Comparison of ENCODE assay signal across 12 cellular contexts in genomic region chr6:44662461-44663121, GRCh38.
DNase-seq lines count a peak whose midpoint lies in the region; ATAC-seq, FAIRE-seq and TF ChIP-seq lines count a peak whose summit lies in the region.
"Had no signal": no experiment of that assay in that cellular context is flagged by ENCODE, and none has a peak within 500 bp of the region (broad histone marks: within the 10 kb centered on the region; RNA-seq: fewer than 3 reads in every experiment).

No MANE protein-coding gene starts in this region.

- no peak for TF ChIP-seq EP300 in HepG2 (IDR thresholded peaks at IDR 0.05; ENCODE audit: low read depth in 2 of 2, low read length in 2 of 2)
- TF ChIP-seq EP300 in HepG2 (CRISPR knock-in tag; IDR thresholded peaks at IDR 0.05; ENCODE audit: borderline replicate concordance) = no peak

- H3K4me1 ChIP-seq in HepG2 (ENCODE audit: insufficient read depth, low read length) (peaks cover 29% of the 10 kb centered on the region), right lobe of liver (peaks cover 0 to 6% (median 0%) of the 10 kb centered on the region in 4 donors), esophagus squamous epithelium (peaks cover 0 to 17% (median 0%) of the 10 kb centered on the region in 3 donors)

- TF ChIP-seq CTCF in HepG2 (CRISPR knock-in tag; IDR thresholded peaks at IDR 0.05) (no peak), right lobe of liver (IDR thresholded peaks at IDR 0.05) (no peak), esophagus squamous epithelium (IDR thresholded peaks at IDR 0.05) (no peak)

- intact Hi-C loops in HepG2 (cut with micrococcal nuclease; ENCODE audit: unreplicated experiment) (no loop called here), right lobe of liver (cut with DNase I) (no loop called here), esophagus squamous epithelium (cut with DNase I) (no loop called here)

- ATAC-seq in HepG2 (no peak), right lobe of liver (no peak), HG02678 (IDR thresholded peaks at IDR 0.05; ENCODE audit: unreplicated experiment) (no peak)
- peak; percentile 65 for ATAC-seq in activated T-helper 17 cell treated with anti-CD3 and anti-CD28 coated beads, Interleukin-2, amount 50 U/mL, for 72 hours (replicated peaks)

- no peaks in the 10 kb centered on the region for H3K79me2 ChIP-seq in HepG2 (ENCODE audit: insufficient read depth, low read length)

- H3K27me3 Mint-ChIP-seq in activated T-helper 17 cell treated with anti-CD3 and anti-CD28 coated beads, Interleukin-2, amount 50 U/mL, for 72 hours = no peaks in the 10 kb centered on the region
- H3K27me3 Mint-ChIP-seq in activated naive CD4-positive, alpha-beta T cell treated with anti-CD3 and anti-CD28 coated beads, Interleukin-2, amount 10 ng/mL, durations not matched to agents 7 days and 5 days = peaks cover 10% of the 10 kb centered on the region

- no peak overlapping the region for H3K4me3 ChIP-seq in HepG2 (replicated peaks in 1 of 3; ENCODE audit: insufficient read depth in 1 of 3, low read depth in 2 of 3, low read length in 3 of 3)
- H3K4me3 ChIP-seq in right lobe of liver = no peak overlapping the region
- H3K4me3 ChIP-seq in esophagus squamous epithelium = no peak overlapping the region
- H3K4me3 ChIP-seq: PC-9, suprapubic skin had no signal

- no TSS peak for BruUV-seq in HepG2 (replicated peaks; lab: Mats Ljungman, UMichigan)

- no peak overlapping the region for H3K4me2 ChIP-seq in HepG2 (ENCODE audit: low read depth, low read length)

- H3K9me3 Mint-ChIP-seq in activated T-helper 17 cell treated with anti-CD3 and anti-CD28 coated beads, Interleukin-2, amount 50 U/mL, for 72 hours = no peaks in the 10 kb centered on the region
- H3K9me3 Mint-ChIP-seq in activated naive CD4-positive, alpha-beta T cell treated with anti-CD3 and anti-CD28 coated beads, Interleukin-2, amount 10 ng/mL, durations not matched to agents 7 days and 5 days = peaks cover 3% of the 10 kb centered on the region

- 23% methylated on average over 8 of the region's 13 CpGs for WGBS in HepG2 (ENCODE audit: low lambda C conversion rate)
- WGBS in right lobe of liver (ENCODE audit: insufficient coverage, low coverage, low lambda C conversion rate, missing lambda C conversion rate) = 44% methylated on average over 5 of the region's 13 CpGs
- 55 to 81% methylated on average over 6 to 11 of the region's 13 CpGs for WGBS in esophagus squamous epithelium, 2 donors

- CTCF ChIA-PET in HepG2 (lab: Yijun Ruan, JAX; ENCODE audit: low intra/inter-chr PET ratio, low total read pairs) = no interaction called here
- CTCF ChIA-PET in activated naive CD4-positive, alpha-beta T cell treated with anti-CD3 and anti-CD28 coated beads, Interleukin-2, amount 10 ng/mL, durations not matched to agents 7 days and 5 days (lab: Charles Lee) = interaction anchor here (0.6 to 1.6 kb wide), 3 partner anchors 9 to 216 kb away, joined by 3 to 4 read pairs (median 4); no protein-coding TSS in a partner anchor

- in situ Hi-C loops in HepG2 (cut with HindIII; ENCODE audit: extremely low pct_ligation_motif_present, low pct_unique_long_range_greater_than_20kb) = loop anchor here (25.0 kb wide), 1 partner anchor 1250 kb away; no protein-coding TSS in a partner anchor

- TF ChIP-seq POLR2A in HepG2 (IDR thresholded peaks at IDR 0.05; ENCODE audit: insufficient read depth in 1 of 2, low read depth in 2 of 2, low read length in 2 of 2) = no peak
- no peak for TF ChIP-seq POLR2A in right lobe of liver (IDR thresholded peaks at IDR 0.05)
- no peak for TF ChIP-seq POLR2A in esophagus squamous epithelium (IDR thresholded peaks at IDR 0.05)

- FAIRE-seq in HepG2 (lab: Jason Lieb, UNC) = no peak

- DNase-seq in HepG2 (ENCODE audit: low spot score) (peak; percentile 15), right lobe of liver (no peak), kidney tubule cell (ENCODE audit: low spot score) (peak; percentile 83), esophagus squamous epithelium (lab: John Stamatoyannopoulos, UW) (no peak), NCI-H1417 treated with DMSO at 0.1 percent for 48 hours (lab: John Stamatoyannopoulos, UW) (no peak)
- DNase-seq in activated naive CD4-positive, alpha-beta T cell treated with anti-CD3 and anti-CD28 coated beads, Interleukin-2, amount 10 ng/mL, durations not matched to agents 7 days and 5 days = no peak
- DNase-seq: dermis blood vessel endothelial cell, left cardiac atrium had no signal

- no peak overlapping the region for H3K9ac ChIP-seq in HepG2 (ENCODE audit: insufficient read depth, low read depth, low read length)

- peaks cover 7% of the 10 kb centered on the region for H3K4me1 Mint-ChIP-seq in activated T-helper 17 cell treated with anti-CD3 and anti-CD28 coated beads, Interleukin-2, amount 50 U/mL, for 72 hours
- H3K4me1 Mint-ChIP-seq in activated naive CD4-positive, alpha-beta T cell treated with anti-CD3 and anti-CD28 coated beads, Interleukin-2, amount 10 ng/mL, durations not matched to agents 7 days and 5 days = no peaks in the 10 kb centered on the region

- H4K20me1 ChIP-seq in HepG2 (ENCODE audit: insufficient read depth, low read length) = no peaks in the 10 kb centered on the region

- H3K4me3 Mint-ChIP-seq in activated T-helper 17 cell treated with anti-CD3 and anti-CD28 coated beads, Interleukin-2, amount 50 U/mL, for 72 hours = peak overlapping the region; percentile 35
- no peak overlapping the region for H3K4me3 Mint-ChIP-seq in activated naive CD4-positive, alpha-beta T cell treated with anti-CD3 and anti-CD28 coated beads, Interleukin-2, amount 10 ng/mL, durations not matched to agents 7 days and 5 days

- H2AFZ ChIP-seq in HepG2 (ENCODE audit: low read length) = no peak overlapping the region
- H2AFZ ChIP-seq: PC-9 had no signal

- POLR2A ChIA-PET in HepG2 (lab: Yijun Ruan, JAX) = no interaction called here

- H3K36me3 ChIP-seq in HepG2 (replicated peaks in 1 of 2; ENCODE audit: control insufficient read depth in 1 of 2, insufficient read depth in 2 of 2, low read length in 2 of 2) = no peaks in the 10 kb centered on the region
- no peaks in the 10 kb centered on the region for H3K36me3 ChIP-seq in right lobe of liver
- no peaks in the 10 kb centered on the region for H3K36me3 ChIP-seq in esophagus squamous epithelium
- H3K36me3 ChIP-seq: suprapubic skin had no signal

- H3K9me3 ChIP-seq in HepG2 (ENCODE audit: low read length) (no peaks in the 10 kb centered on the region), right lobe of liver (no peaks in the 10 kb centered on the region), esophagus squamous epithelium (peaks cover 0 to 3% (median 0%) of the 10 kb centered on the region in 3 donors)
- H3K9me3 ChIP-seq: suprapubic skin had no signal

- H3K27ac ChIP-seq in HepG2 (ENCODE audit: extremely low read length, insufficient read depth, low read length) (no peak overlapping the region), right lobe of liver (no peak overlapping the region), esophagus squamous epithelium (no peak overlapping the region)
- H3K27ac ChIP-seq: PC-9, suprapubic skin had no signal

- TF ChIP-seq RAD21 in HepG2 (CRISPR knock-in tag; IDR thresholded peaks at IDR 0.05) = no peak

- H3K27ac Mint-ChIP-seq in activated T-helper 17 cell treated with anti-CD3 and anti-CD28 coated beads, Interleukin-2, amount 50 U/mL, for 72 hours = peak overlapping the region; percentile 69
- H3K27ac Mint-ChIP-seq in activated naive CD4-positive, alpha-beta T cell treated with anti-CD3 and anti-CD28 coated beads, Interleukin-2, amount 10 ng/mL, durations not matched to agents 7 days and 5 days = no peak overlapping the region

- no peaks in the 10 kb centered on the region for H3K36me3 Mint-ChIP-seq in activated T-helper 17 cell treated with anti-CD3 and anti-CD28 coated beads, Interleukin-2, amount 50 U/mL, for 72 hours (ENCODE audit: low read depth)
- no peaks in the 10 kb centered on the region for H3K36me3 Mint-ChIP-seq in activated naive CD4-positive, alpha-beta T cell treated with anti-CD3 and anti-CD28 coated beads, Interleukin-2, amount 10 ng/mL, durations not matched to agents 7 days and 5 days

- peaks cover 3 to 31% of the 10 kb centered on the region in 2 experiments; a peak in 2 of 5 replicates for H3K27me3 ChIP-seq in HepG2 (ENCODE audit: control insufficient read depth in 1 of 2, insufficient read depth in 2 of 2, low read length in 2 of 2)
- no peaks in the 10 kb centered on the region for H3K27me3 ChIP-seq in right lobe of liver
- no peaks in the 10 kb centered on the region for H3K27me3 ChIP-seq in esophagus squamous epithelium
- H3K27me3 ChIP-seq: suprapubic skin had no signal

TF ChIP-seq in HepG2, 621 proteins besides CTCF, POLR2A, EP300 and RAD21:
- TF ChIP-seq THRA (CRISPR knock-in tag; IDR thresholded peaks at IDR 0.05; ENCODE audit: borderline replicate concordance) (no peak), LCORL (IDR thresholded peaks at IDR 0.05) (no peak), LCORL (CRISPR knock-in tag; IDR thresholded peaks at IDR 0.05) (no peak), TEAD3 (CRISPR knock-in tag; optimal IDR thresholded peaks at IDR 0.05; ENCODE audit: borderline replicate concordance) (peak; percentile 33)

Comparison
In these comparisons a context has a peak if more than half of its experiments do, and no peak if none do; other contexts are left out.
1. DNase-seq: peak in HepG2 (single experiment) and kidney tubule cell (single experiment); none in right lobe of liver (0 of 3), activated naive CD4-positive, alpha-beta T cell treated with anti-CD3 and anti-CD28 coated beads, Interleukin-2, amount 10 ng/mL, durations not matched to agents 7 days and 5 days (single experiment), esophagus squamous epithelium (single experiment) and NCI-H1417 treated with DMSO at 0.1 percent for 48 hours (single experiment).